In the genomic region with DNA sequence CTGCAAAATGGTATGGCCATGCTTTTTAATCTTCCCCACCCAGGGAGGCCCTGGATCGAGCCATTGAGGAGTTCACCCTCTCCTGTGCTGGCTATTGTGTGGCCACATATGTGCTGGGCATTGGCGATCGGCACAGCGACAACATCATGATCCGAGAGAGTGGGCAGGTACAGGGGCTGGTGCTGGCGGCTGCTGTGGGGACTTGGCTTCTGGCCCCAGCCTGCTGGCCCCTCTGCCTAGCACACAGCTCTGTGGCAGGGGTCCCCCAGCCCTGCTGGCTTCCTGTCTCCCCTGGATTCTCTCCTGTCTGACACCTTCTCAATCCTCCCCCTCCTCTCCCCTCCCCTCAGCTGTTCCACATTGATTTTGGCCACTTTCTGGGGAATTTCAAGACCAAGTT, we compare ENCODE assay signal across 23 cellular contexts.
DNase-seq lines count a peak whose midpoint lies in the region; TF ChIP-seq lines count a peak whose summit lies in the region.
"Had no signal": no experiment of that assay in that cellular context is flagged by ENCODE, and none has a peak within 500 bp of the region (broad histone marks: within the 10 kb centered on the region; RNA-seq: fewer than 3 reads in every experiment).

No MANE protein-coding gene starts in this region.

- in situ Hi-C loops in mammary epithelial cell (cut with MboI; ENCODE audit: low sequenced_read_pairs in 2 of 2), result no loop called here

- H3K27me3 Mint-ChIP-seq in activated T-cell treated with anti-CD3 and anti-CD28 coated beads, Interleukin-2, amount 50 U/mL, for 24 hours, result no peaks in the 10 kb centered on the region
- no peaks in the 10 kb centered on the region for H3K27me3 Mint-ChIP-seq in dendritic cell treated with granulocyte-macrophage colony-stimulating factor and Interleukin-4, amounts not matched to agents 40 ng/mL and 50 ng/mL, for 4 days
- H3K27me3 Mint-ChIP-seq in progenitor cell of endocrine pancreas, result no peaks in the 10 kb centered on the region
- H3K27me3 Mint-ChIP-seq: naive B cell had no signal

- no peaks in the 10 kb centered on the region for H3K9me3 Mint-ChIP-seq in activated T-cell treated with anti-CD3 and anti-CD28 coated beads, Interleukin-2, amount 50 U/mL, for 24 hours
- peaks cover 11% of the 10 kb centered on the region for H3K9me3 Mint-ChIP-seq in dendritic cell treated with granulocyte-macrophage colony-stimulating factor and Interleukin-4, amounts not matched to agents 40 ng/mL and 50 ng/mL, for 4 days
- no peaks in the 10 kb centered on the region for H3K9me3 Mint-ChIP-seq in progenitor cell of endocrine pancreas (ENCODE audit: low read depth)
- H3K9me3 Mint-ChIP-seq: naive B cell had no signal

- peaks cover 35% of the 10 kb centered on the region for H3K4me1 ChIP-seq in mammary epithelial cell (ENCODE audit: insufficient read depth, low read length)
- H3K4me1 ChIP-seq: BE2C, breast epithelium had no signal

- no peak overlapping the region for H3K4me2 ChIP-seq in mammary epithelial cell (ENCODE audit: insufficient read depth, low read depth, low read length)

- H3K27ac Mint-ChIP-seq in activated T-cell treated with anti-CD3 and anti-CD28 coated beads, Interleukin-2, amount 50 U/mL, for 24 hours, result peak overlapping the region; percentile 67
- peak overlapping the region; percentile 27 for H3K27ac Mint-ChIP-seq in dendritic cell treated with granulocyte-macrophage colony-stimulating factor and Interleukin-4, amounts not matched to agents 40 ng/mL and 50 ng/mL, for 4 days
- H3K27ac Mint-ChIP-seq in progenitor cell of endocrine pancreas, result peak overlapping the region; percentile 76

- POLR2A ChIA-PET in RWPE1 (lab: Yijun Ruan, JAX; ENCODE audit: low non-redundant PET), result no interaction called here

- H3K27me3 ChIP-seq in mammary epithelial cell (ENCODE audit: insufficient read depth, low read length), result no peaks in the 10 kb centered on the region
- H3K27me3 ChIP-seq: BE2C, breast epithelium, gastrocnemius medialis, SJCRH30 had no signal

- H3K9me3 ChIP-seq in mammary epithelial cell (replicated peaks; ENCODE audit: insufficient read depth, low read length), result no peaks in the 10 kb centered on the region
- H3K9me3 ChIP-seq: BE2C, gastrocnemius medialis, SJCRH30 had no signal

- H3K27ac ChIP-seq in RWPE1 (peak overlapping the region; percentile 46; the same call in 1 of the 2 replicates), mammary epithelial cell (ENCODE audit: insufficient read depth, low read depth, low read length) (no peak overlapping the region)
- H3K27ac ChIP-seq: breast epithelium, gastrocnemius medialis, SJCRH30 had no signal

- no peaks in the 10 kb centered on the region for H4K20me1 ChIP-seq in mammary epithelial cell (ENCODE audit: insufficient read depth, low read length)

- no peak for DNase-seq in activated T-cell treated with anti-CD3 and anti-CD28 coated beads, Interleukin-2, amount 50 U/mL, for 24 hours
- DNase-seq in activated T-cell treated with anti-CD3 and anti-CD28 coated beads for 4 hours (no peak), RWPE1 (ENCODE audit: low spot score) (no peak), progenitor cell of endocrine pancreas (ENCODE audit: low spot score, unreplicated experiment) (no peak), NCI-H345 (lab: John Stamatoyannopoulos, UW) (no peak), NCI-H82 (lab: John Stamatoyannopoulos, UW) (no peak), mammary epithelial cell (no peak)
- DNase-seq: ACHN; activated naive CD4-positive, alpha-beta T cell treated with anti-CD3 and anti-CD28 coated beads, Interleukin-2, amount 50 U/mL, for 16 hours; anterior cingulate cortex; BE2C; gastrocnemius medialis; kidney glomerular epithelial cell; midbrain; naive B cell; NCI-H1048; NCI-H2107; NCI-H446; SJCRH30; stimulated activated CD4-positive, alpha-beta T cell treated with anti-CD3 and anti-CD28 coated beads, Interleukin-4, amount 100 ng/mL, for 24 hours; SW 1271 had no signal

- no peaks in the 10 kb centered on the region for H3K79me2 ChIP-seq in mammary epithelial cell (ENCODE audit: insufficient read depth, low read length)

- peaks cover 92% of the 10 kb centered on the region for H3K36me3 Mint-ChIP-seq in activated T-cell treated with anti-CD3 and anti-CD28 coated beads, Interleukin-2, amount 50 U/mL, for 24 hours (ENCODE audit: low read depth)
- peaks cover 97% of the 10 kb centered on the region for H3K36me3 Mint-ChIP-seq in dendritic cell treated with granulocyte-macrophage colony-stimulating factor and Interleukin-4, amounts not matched to agents 40 ng/mL and 50 ng/mL, for 4 days (ENCODE audit: low read depth)
- H3K36me3 Mint-ChIP-seq in progenitor cell of endocrine pancreas (ENCODE audit: insufficient read depth), result peaks cover 21% of the 10 kb centered on the region

- CTCF ChIA-PET in RWPE1 (lab: Yijun Ruan, JAX) (interaction anchor here (0.6 kb wide), 1 partner anchor 545 kb away, joined by 3 read pairs; no protein-coding TSS in a partner anchor), mammary epithelial cell (lab: Charles Lee; ENCODE audit: low non-redundant PET) (interaction anchor here (0.6 kb wide), 1 partner anchor 61 kb away, joined by 3 read pairs; no protein-coding TSS in a partner anchor)

- H2AFZ ChIP-seq in mammary epithelial cell (ENCODE audit: low read depth, low read length), result no peak overlapping the region

- intact Hi-C loops in dendritic cell treated with granulocyte-macrophage colony-stimulating factor and Interleukin-4, amounts not matched to agents 40 ng/mL and 50 ng/mL, for 4 days (cut with micrococcal nuclease), result no loop called here
- intact Hi-C loops in mammary epithelial cell (cut with micrococcal nuclease), result loop anchor here (1.0 kb wide), 1 partner anchor 190 kb away; no protein-coding TSS in a partner anchor

- no peak overlapping the region for H3K4me3 ChIP-seq in mammary epithelial cell (replicated peaks in 1 of 3; ENCODE audit: insufficient read depth in 1 of 3, low read depth in 2 of 3, low read length in 3 of 3)
- H3K4me3 ChIP-seq: breast epithelium, gastrocnemius medialis, SJCRH30 had no signal

- H3K4me3 Mint-ChIP-seq in activated T-cell treated with anti-CD3 and anti-CD28 coated beads, Interleukin-2, amount 50 U/mL, for 24 hours, result no peak overlapping the region
- H3K4me3 Mint-ChIP-seq in dendritic cell treated with granulocyte-macrophage colony-stimulating factor and Interleukin-4, amounts not matched to agents 40 ng/mL and 50 ng/mL, for 4 days, result no peak overlapping the region
- no peak overlapping the region for H3K4me3 Mint-ChIP-seq in progenitor cell of endocrine pancreas (ENCODE audit: low read depth)
- H3K4me3 Mint-ChIP-seq: naive B cell had no signal

- H3K4me1 Mint-ChIP-seq in activated T-cell treated with anti-CD3 and anti-CD28 coated beads, Interleukin-2, amount 50 U/mL, for 24 hours (ENCODE audit: low read depth), result peaks cover 73% of the 10 kb centered on the region
- H3K4me1 Mint-ChIP-seq in dendritic cell treated with granulocyte-macrophage colony-stimulating factor and Interleukin-4, amounts not matched to agents 40 ng/mL and 50 ng/mL, for 4 days (ENCODE audit: low read depth), result peaks cover 42% of the 10 kb centered on the region
- H3K4me1 Mint-ChIP-seq in progenitor cell of endocrine pancreas (ENCODE audit: low read depth), result no peaks in the 10 kb centered on the region

- dilution Hi-C loops in mammary epithelial cell (cut with HindIII; ENCODE audit: low sequenced_read_pairs), result no loop called here

- 98% methylated on average over 6 of the region's 6 CpGs for WGBS in mammary epithelial cell (ENCODE audit: low coverage, missing lambda C conversion rate)

- no TSS peak for BruUV-seq in mammary epithelial cell (replicated peaks; lab: Mats Ljungman, UMichigan)

- H3K9ac ChIP-seq in mammary epithelial cell (ENCODE audit: insufficient read depth, low read length), result no peak overlapping the region

- peaks cover 5% of the 10 kb centered on the region for H3K36me3 ChIP-seq in mammary epithelial cell (ENCODE audit: insufficient read depth, low read length)
- H3K36me3 ChIP-seq: BE2C, breast epithelium had no signal

- TF ChIP-seq CTCF in RWPE1 (conservative IDR thresholded peaks at IDR 0.05; ENCODE audit: low read depth) (no peak), progenitor cell of endocrine pancreas (IDR thresholded peaks at IDR 0.05; ENCODE audit: unreplicated experiment) (no peak), mammary epithelial cell (conservative IDR thresholded peaks at IDR 0.05 in 1 of 2, IDR thresholded peaks at IDR 0.05 in 1 of 2; ENCODE audit: extremely low read depth in 1 of 2, insufficient read depth in 1 of 2, low read depth in 1 of 2, low read length in 2 of 2) (no peak)
